ENCODE assay signal across 22 cellular contexts in genomic region chr11:123176785-123177184, GRCh38. TPM values are rescaled to one million over a fixed set of nuclear protein-coding genes. Genes with fewer than 3 reads are reported as not detected.
DNase-seq lines count a peak whose midpoint lies in the region; ATAC-seq and TF ChIP-seq lines count a peak whose summit lies in the region.
"Had no signal": no experiment of that assay in that cellular context is flagged by ENCODE, and none has a peak within 500 bp of the region (broad histone marks: within the 10 kb centered on the region; RNA-seq: fewer than 3 reads in every experiment).

No MANE protein-coding gene starts in this region.

- H3K4me3 ChIP-seq in muscle layer of duodenum (ENCODE audit: low read depth in 1 of 2, low read length in 2 of 2) (no peak overlapping the region), transverse colon (no peak overlapping the region), right lobe of liver (no peak overlapping the region)
- H3K4me3 ChIP-seq: A549, MG63, stomach had no signal

- peak; percentile 70 for ATAC-seq in activated CD8-positive, alpha-beta T cell treated with anti-CD3 and anti-CD28 coated beads for 36 hours
- ATAC-seq in activated CD8-positive, alpha-beta T cell treated with anti-CD3 and anti-CD28 coated beads, Interleukin-2, amount 10 ng/mL, durations not matched to agents 7 days and 5 days, result no peak
- ATAC-seq in right lobe of liver, result no peak
- ATAC-seq: A549, right cardiac atrium had no signal

- H3K27me3 Mint-ChIP-seq in activated CD8-positive, alpha-beta T cell treated with anti-CD3 and anti-CD28 coated beads for 36 hours, result no peaks in the 10 kb centered on the region
- peaks cover 3% of the 10 kb centered on the region for H3K27me3 Mint-ChIP-seq in activated CD8-positive, alpha-beta T cell treated with anti-CD3 and anti-CD28 coated beads, Interleukin-2, amount 10 ng/mL, durations not matched to agents 7 days and 5 days (ENCODE audit: low read depth)

- in situ Hi-C loops in transverse colon (cut with MboI; ENCODE audit: low pct_ligation_motif_present in 1 of 4, low pct_unique_long_range_greater_than_20kb in 1 of 4, low sequenced_read_pairs in 3 of 4), result no loop called here

- TF ChIP-seq CTCF in activated CD8-positive, alpha-beta T cell treated with anti-CD3 and anti-CD28 coated beads for 36 hours (IDR thresholded peaks at IDR 0.05), result no peak
- no peak for TF ChIP-seq CTCF in RWPE1 (conservative IDR thresholded peaks at IDR 0.05; ENCODE audit: low read depth)
- TF ChIP-seq CTCF in transverse colon (IDR thresholded peaks at IDR 0.05), result no peak
- TF ChIP-seq CTCF in right lobe of liver (IDR thresholded peaks at IDR 0.05), result no peak

- no peaks in the 10 kb centered on the region for H3K36me3 Mint-ChIP-seq in activated CD8-positive, alpha-beta T cell treated with anti-CD3 and anti-CD28 coated beads for 36 hours (ENCODE audit: low read depth)
- no peaks in the 10 kb centered on the region for H3K36me3 Mint-ChIP-seq in activated CD8-positive, alpha-beta T cell treated with anti-CD3 and anti-CD28 coated beads, Interleukin-2, amount 10 ng/mL, durations not matched to agents 7 days and 5 days (ENCODE audit: low read depth)

- TF ChIP-seq POLR2A in transverse colon (IDR thresholded peaks at IDR 0.05) (no peak), right lobe of liver (IDR thresholded peaks at IDR 0.05) (no peak)

- H3K27ac ChIP-seq in RWPE1, result peak overlapping the region; percentile 64
- peak overlapping the region; percentile 14 for H3K27ac ChIP-seq in muscle layer of duodenum (ENCODE audit: low read length)
- peak overlapping the region in 3 of 4 donors; percentile 72 to 83 (median 82) for H3K27ac ChIP-seq in transverse colon
- no peak overlapping the region for H3K27ac ChIP-seq in right lobe of liver

- H3K9me3 Mint-ChIP-seq in activated CD8-positive, alpha-beta T cell treated with anti-CD3 and anti-CD28 coated beads for 36 hours, result no peaks in the 10 kb centered on the region
- H3K9me3 Mint-ChIP-seq in activated CD8-positive, alpha-beta T cell treated with anti-CD3 and anti-CD28 coated beads, Interleukin-2, amount 10 ng/mL, durations not matched to agents 7 days and 5 days (ENCODE audit: insufficient read depth), result no peaks in the 10 kb centered on the region

- intact Hi-C loops in activated CD8-positive, alpha-beta T cell treated with anti-CD3 and anti-CD28 coated beads for 36 hours (cut with micrococcal nuclease), result no loop called here
- intact Hi-C loops in transverse colon (cut with DNase I; ENCODE audit: low total_unique reads), result no loop called here
- intact Hi-C loops in right lobe of liver (cut with DNase I), result no loop called here
- intact Hi-C loops in head of caudate nucleus (cut with DNase I), result no loop called here

- CTCF ChIA-PET in activated CD8-positive, alpha-beta T cell treated with anti-CD3 and anti-CD28 coated beads for 36 hours (lab: Charles Lee), result interaction anchor here (1.1 to 2.2 kb wide), 2 partner anchors 10 to 14 kb away, joined by 3 to 6 read pairs; no protein-coding TSS in a partner anchor
- CTCF ChIA-PET in activated CD8-positive, alpha-beta T cell treated with anti-CD3 and anti-CD28 coated beads, Interleukin-2, amount 10 ng/mL, durations not matched to agents 7 days and 5 days (lab: Charles Lee), result interaction anchor here (1.7 kb wide), 1 partner anchor 14 kb away, joined by 4 read pairs; no protein-coding TSS in a partner anchor
- CTCF ChIA-PET in RWPE1 (lab: Yijun Ruan, JAX), result interaction anchor here (0.8 kb wide), 1 partner anchor 85 kb away, joined by 3 read pairs; no protein-coding TSS in a partner anchor

- H3K36me3 ChIP-seq in muscle layer of duodenum (ENCODE audit: control insufficient read depth in 1 of 2, insufficient read depth in 2 of 2, low read length in 2 of 2), result peaks cover 0 to 5% of the 10 kb centered on the region in 2 donors
- H3K36me3 ChIP-seq in transverse colon, result no peaks in the 10 kb centered on the region
- H3K36me3 ChIP-seq in right lobe of liver, result no peaks in the 10 kb centered on the region
- H3K36me3 ChIP-seq: BE2C, stomach had no signal

- H3K9me3 ChIP-seq in muscle layer of duodenum (ENCODE audit: control insufficient read depth in 1 of 2, low read length in 2 of 2), result no peaks in the 10 kb centered on the region
- H3K9me3 ChIP-seq in transverse colon, result no peaks in the 10 kb centered on the region
- no peaks in the 10 kb centered on the region for H3K9me3 ChIP-seq in right lobe of liver
- H3K9me3 ChIP-seq: A549, BE2C, MG63, stomach had no signal

- WGBS in transverse colon (ENCODE audit: low coverage in 1 of 2), 2 donors, result 73 to 76% methylated on average over 2 of the region's 2 CpGs
- WGBS in right lobe of liver (ENCODE audit: insufficient coverage, low coverage, low lambda C conversion rate, missing lambda C conversion rate), result 94% methylated on average over 2 of the region's 2 CpGs

- no peak overlapping the region for H3K27ac Mint-ChIP-seq in activated CD8-positive, alpha-beta T cell treated with anti-CD3 and anti-CD28 coated beads for 36 hours
- no peak overlapping the region for H3K27ac Mint-ChIP-seq in activated CD8-positive, alpha-beta T cell treated with anti-CD3 and anti-CD28 coated beads, Interleukin-2, amount 10 ng/mL, durations not matched to agents 7 days and 5 days

- H3K4me1 ChIP-seq in muscle layer of duodenum (ENCODE audit: control insufficient read depth in 1 of 2, insufficient read depth in 2 of 2, low read length in 2 of 2), result peaks cover 12 to 58% of the 10 kb centered on the region in 2 donors
- H3K4me1 ChIP-seq in transverse colon, result peaks cover 8 to 32% (median 9%) of the 10 kb centered on the region in 4 donors
- no peaks in the 10 kb centered on the region for H3K4me1 ChIP-seq in right lobe of liver
- H3K4me1 ChIP-seq: BE2C had no signal

- no peak for DNase-seq in activated CD8-positive, alpha-beta T cell treated with anti-CD3 and anti-CD28 coated beads for 36 hours
- no peak for DNase-seq in activated CD8-positive, alpha-beta T cell treated with anti-CD3 and anti-CD28 coated beads, Interleukin-2, amount 10 ng/mL, durations not matched to agents 7 days and 5 days
- DNase-seq in RWPE1 (ENCODE audit: low spot score), result no peak
- DNase-seq in transverse colon, result no peak
- no peak for DNase-seq in SIG-M5 treated with dmso at 0.1 percent for 504 hours (lab: John Stamatoyannopoulos, UW; ENCODE audit: unreplicated experiment)
- DNase-seq in right lobe of liver, result no peak
- DNase-seq in head of caudate nucleus, result no peak
- DNase-seq: activated CD4-positive, alpha-beta T cell treated with anti-CD3 and anti-CD28 coated beads for 48 hours; BE2C; DND-41; foreskin melanocyte; hippocampal formation; MG63; NCI-H2029 treated with DMSO at 0.1 percent for 48 hours; NCI-H2227 treated with DMSO at 0.1 percent for 48 hours; right cardiac atrium; stimulated activated CD4-positive, alpha-beta T cell treated with anti-CD3 and anti-CD28 coated beads, Interleukin-15, amount 100 ng/mL, for 24 hours; stomach; T-helper 2 cell had no signal

- H3K4me1 Mint-ChIP-seq in activated CD8-positive, alpha-beta T cell treated with anti-CD3 and anti-CD28 coated beads for 36 hours (ENCODE audit: low read depth), result peaks cover 4% of the 10 kb centered on the region
- no peaks in the 10 kb centered on the region for H3K4me1 Mint-ChIP-seq in activated CD8-positive, alpha-beta T cell treated with anti-CD3 and anti-CD28 coated beads, Interleukin-2, amount 10 ng/mL, durations not matched to agents 7 days and 5 days (ENCODE audit: low read depth)

- POLR2A ChIA-PET in activated CD8-positive, alpha-beta T cell treated with anti-CD3 and anti-CD28 coated beads for 36 hours (lab: Charles Lee), result interaction anchor here (0.9 kb wide), 1 partner anchor 14 kb away, joined by 3 read pairs; no protein-coding TSS in a partner anchor
- POLR2A ChIA-PET in activated CD8-positive, alpha-beta T cell treated with anti-CD3 and anti-CD28 coated beads, Interleukin-2, amount 10 ng/mL, durations not matched to agents 7 days and 5 days (lab: Charles Lee), result no interaction called here
- POLR2A ChIA-PET in RWPE1 (lab: Yijun Ruan, JAX; ENCODE audit: low non-redundant PET), result no interaction called here

- TF ChIP-seq EP300 in transverse colon (IDR thresholded peaks at IDR 0.05; ENCODE audit: low read depth), result no peak

- no peaks in the 10 kb centered on the region for H3K27me3 ChIP-seq in muscle layer of duodenum (ENCODE audit: low read depth, low read length)
- H3K27me3 ChIP-seq in transverse colon, result no peaks in the 10 kb centered on the region
- H3K27me3 ChIP-seq in right lobe of liver, result no peaks in the 10 kb centered on the region
- H3K27me3 ChIP-seq: BE2C, MG63, stomach had no signal

- no peak overlapping the region for H3K4me3 Mint-ChIP-seq in activated CD8-positive, alpha-beta T cell treated with anti-CD3 and anti-CD28 coated beads for 36 hours
- H3K4me3 Mint-ChIP-seq in activated CD8-positive, alpha-beta T cell treated with anti-CD3 and anti-CD28 coated beads, Interleukin-2, amount 10 ng/mL, durations not matched to agents 7 days and 5 days, result no peak overlapping the region
- H3K4me3 Mint-ChIP-seq: brain had no signal

RNA-seq across cellular contexts. Expression of gene CLMP, which starts 18.3 kb away (rescaled TPM):
- under 1 TPM in 1 of 2 experiments, not detected in 1; 0.09 TPM for total RNA-seq in activated CD8-positive, alpha-beta T cell treated with anti-CD3 and anti-CD28 coated beads for 36 hours
- under 1 TPM; 0.29 TPM for total RNA-seq in activated CD8-positive, alpha-beta T cell treated with anti-CD3 and anti-CD28 coated beads, Interleukin-2, amount 10 ng/mL, durations not matched to agents 7 days and 5 days
- 10 to 100 TPM; 23.6 to 49.4 (median 38.0) TPM for total RNA-seq in transverse colon
- 1 to 10 TPM in 1 of 6 experiments, under 1 TPM in 5; 0.17 to 1.2 (median 0.51) TPM for total RNA-seq in right lobe of liver

Comparison
In these comparisons a context has a peak if more than half of its experiments do, and no peak if none do; other contexts are left out.
1. H3K27ac ChIP-seq: peak in RWPE1 (single experiment), muscle layer of duodenum (single experiment) and transverse colon (3 of 4); none in right lobe of liver (0 of 3).
2. RNA of gene CLMP, which starts 18.3 kb away (total RNA-seq): 23.6 to 49.4 TPM in transverse colon; 0.17 to 1.2 TPM in right lobe of liver, 0.29 TPM in activated CD8-positive, alpha-beta T cell treated with anti-CD3 and anti-CD28 coated beads, Interleukin-2, amount 10 ng/mL, durations not matched to agents 7 days and 5 days and 0.09 TPM in activated CD8-positive, alpha-beta T cell treated with anti-CD3 and anti-CD28 coated beads for 36 hours; every median in the first group is over 10 times any median in the second.